In the genomic region with DNA sequence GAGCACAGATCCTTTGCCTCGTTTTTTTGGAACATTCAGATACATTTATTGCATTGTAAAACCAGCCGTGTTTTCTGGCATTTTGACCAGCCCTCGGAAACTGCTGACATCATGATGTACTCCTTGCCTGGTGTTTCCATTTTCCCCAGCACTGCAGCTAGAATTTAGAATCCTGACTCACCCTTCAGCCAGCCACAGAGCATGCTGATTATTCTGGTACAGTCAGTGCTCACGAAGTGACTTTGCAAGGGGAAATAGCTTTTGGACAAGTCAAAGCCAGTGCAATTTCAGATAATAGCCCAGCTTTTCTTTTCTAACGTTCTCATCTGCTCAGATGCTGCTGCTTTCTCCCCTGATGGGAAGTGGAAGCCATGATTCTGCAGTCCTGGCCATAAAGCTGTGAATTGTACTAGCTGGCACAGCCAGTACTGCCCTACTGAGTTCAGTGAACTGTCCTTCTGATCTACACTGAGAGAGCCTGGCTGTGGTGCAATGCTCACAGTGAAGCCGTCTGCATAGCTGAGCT, we compare ENCODE assay signal across 8 cellular contexts. TPM values are rescaled to one million over a fixed set of nuclear protein-coding genes. Genes with fewer than 3 reads are reported as not detected.
DNase-seq lines count a peak whose midpoint lies in the region; ATAC-seq, FAIRE-seq and TF ChIP-seq lines count a peak whose summit lies in the region.

No MANE protein-coding gene starts in this region.

- H2BK12ac ChIP-seq in neuronal stem cell (ENCODE audit: low read length) = no peak overlapping the region

- H3K9me3 ChIP-seq in esophagus squamous epithelium (no peaks in the 10 kb centered on the region), neuronal stem cell (replicated peaks in 1 of 2; ENCODE audit: control insufficient read depth in 2 of 2, insufficient read depth in 1 of 2, low read depth in 1 of 2, low read length in 2 of 2) (no peaks in the 10 kb centered on the region)

- H4K8ac ChIP-seq in neuronal stem cell (ENCODE audit: low read depth, low read length) = no peak overlapping the region

- no peak for ATAC-seq in GM18511 (IDR thresholded peaks at IDR 0.05; ENCODE audit: unreplicated experiment)

- no peak overlapping the region for H2BK120ac ChIP-seq in neuronal stem cell (ENCODE audit: low read depth, low read length)

- TF ChIP-seq CTCF in RWPE1 (conservative IDR thresholded peaks at IDR 0.05; ENCODE audit: low read depth) (no peak), esophagus squamous epithelium (IDR thresholded peaks at IDR 0.05) (no peak)

- H3K79me1 ChIP-seq in neuronal stem cell (ENCODE audit: low read depth, low read length) = no peaks in the 10 kb centered on the region

- no peak overlapping the region for H3K4ac ChIP-seq in neuronal stem cell (ENCODE audit: low read length)

- H2BK5ac ChIP-seq in neuronal stem cell (ENCODE audit: low read length) = no peak overlapping the region

- H3K4me2 ChIP-seq in neuronal stem cell (ENCODE audit: insufficient read depth, low read length, poor library complexity, severe bottlenecking) = no peak overlapping the region

- H3K4me3 ChIP-seq in esophagus squamous epithelium (peak overlapping the region in 3 of 4 donors; percentile 0 to 19 (median 13)), neuronal stem cell (ENCODE audit: low read length in 2 of 2) (no peak overlapping the region)

- H3K27ac ChIP-seq in RWPE1 = peak overlapping the region; percentile 91
- peak overlapping the region; percentile 71 to 82 (median 80) for H3K27ac ChIP-seq in esophagus squamous epithelium
- no peak overlapping the region for H3K27ac ChIP-seq in neuronal stem cell (replicated peaks; ENCODE audit: low read length)

- no peak for TF ChIP-seq POLR2A in esophagus squamous epithelium (IDR thresholded peaks at IDR 0.05)

- H3K9ac ChIP-seq in neuronal stem cell (ENCODE audit: low read depth, low read length, poor library complexity) = no peak overlapping the region

- H4K91ac ChIP-seq in neuronal stem cell (ENCODE audit: low read depth, low read length, poor library complexity) = no peak overlapping the region

- CTCF ChIA-PET in RWPE1 (lab: Yijun Ruan, JAX) = interaction anchor here (1.7 kb wide), 1 partner anchor 50 kb away, joined by 9 read pairs; no protein-coding TSS in a partner anchor

- peak overlapping the region; percentile 55 for H2AFZ ChIP-seq in neuronal stem cell (ENCODE audit: low read length)

- H3K14ac ChIP-seq in neuronal stem cell (ENCODE audit: low read length) = no peak overlapping the region

- H3K27me3 ChIP-seq in esophagus squamous epithelium (no peaks in the 10 kb centered on the region), neuronal stem cell (ENCODE audit: control insufficient read depth in 3 of 3, insufficient read depth in 3 of 3, low read depth in 1 of 3, low read length in 3 of 3) (no peaks in the 10 kb centered on the region)

- 21 to 23% methylated on average over 6 of the region's 6 CpGs for WGBS in esophagus squamous epithelium, 2 donors
- no CpG with 5 or more reads among the region's 6 CpGs for WGBS in neuronal stem cell (ENCODE audit: extremely low coverage in 2 of 2, insufficient read length in 2 of 2, insufficient replicate concordance in 1 of 2), 2 donors

- no peaks in the 10 kb centered on the region for H3K36me3 ChIP-seq in esophagus squamous epithelium
- peaks cover 0 to 3% of the 10 kb centered on the region in 2 donors for H3K36me3 ChIP-seq in neuronal stem cell (replicated peaks in 1 of 2; ENCODE audit: control insufficient read depth in 2 of 2, insufficient read depth in 2 of 2, low read length in 2 of 2)

- H3K23ac ChIP-seq in neuronal stem cell (ENCODE audit: low read depth, low read length, poor library complexity) = no peak overlapping the region

- DNase-seq in RWPE1 (ENCODE audit: low spot score) (peak; percentile 76), esophagus squamous epithelium (lab: John Stamatoyannopoulos, UW) (no peak), neuronal stem cell (ENCODE audit: low spot score) (no peak), NCI-H2081 treated with DMSO at 0.1 percent for 48 hours (lab: John Stamatoyannopoulos, UW) (no peak), NCI-H1417 treated with DMSO at 0.1 percent for 48 hours (lab: John Stamatoyannopoulos, UW) (no peak), DMS53 (lab: John Stamatoyannopoulos, UW) (no peak)

- POLR2A ChIA-PET in RWPE1 (lab: Yijun Ruan, JAX; ENCODE audit: low non-redundant PET) = interaction anchor here (0.6 kb wide), 1 partner anchor 17 kb away, joined by 4 read pairs; no protein-coding TSS in a partner anchor

- no peak overlapping the region for H2AK5ac ChIP-seq in neuronal stem cell (ENCODE audit: low read depth, low read length)

- no peak overlapping the region for H2BK15ac ChIP-seq in neuronal stem cell (ENCODE audit: low read length)

- intact Hi-C loops in esophagus squamous epithelium (cut with DNase I) = no loop called here

- H3K4me1 ChIP-seq in esophagus squamous epithelium (peaks cover 26 to 34% (median 27%) of the 10 kb centered on the region in 3 donors), neuronal stem cell (ENCODE audit: control insufficient read depth in 2 of 2, insufficient read depth in 1 of 2, low read depth in 1 of 2, low read length in 2 of 2) (no peaks in the 10 kb centered on the region)

- peak; percentile 89 for FAIRE-seq in G401.6 (lab: Jason Lieb, UNC)

- H3K18ac ChIP-seq in neuronal stem cell (ENCODE audit: low read length) = no peak overlapping the region

RNA-seq across cellular contexts. Expression of a gene that starts 12.1 kb away (rescaled TPM):
- total RNA-seq in esophagus squamous epithelium = 100 to 1,000 TPM; 209 to 435 (median 293) TPM
- 379 TPM for polyA plus RNA-seq in neuronal stem cell (2013, experiment 1 of 2)
- 385 TPM for polyA plus RNA-seq in neuronal stem cell (2013, experiment 2 of 2)

RNA-seq across cellular contexts. Expression of a gene that starts 34.9 kb away (rescaled TPM):
- total RNA-seq in esophagus squamous epithelium = 10 to 100 TPM in 3 of 4 donors, 1 to 10 TPM in 1; 6.0 to 26.3 (median 19.6) TPM
- polyA plus RNA-seq in neuronal stem cell (2013, experiment 1 of 2) = 13.2 TPM
- 14.0 TPM for polyA plus RNA-seq in neuronal stem cell (2013, experiment 2 of 2)

RNA-seq across cellular contexts. Expression of a gene that starts 53.6 kb away (rescaled TPM):
- 100 to 1,000 TPM in 2 of 4 donors, 10 to 100 TPM in 2; 68.3 to 121 (median 104) TPM for total RNA-seq in esophagus squamous epithelium
- polyA plus RNA-seq in neuronal stem cell (2013, experiment 1 of 2) = 32.7 TPM
- 33.9 TPM for polyA plus RNA-seq in neuronal stem cell (2013, experiment 2 of 2)

Comparison
In these comparisons a context has a peak if more than half of its experiments do, and no peak if none do; other contexts are left out.
1. H3K4me3 ChIP-seq: peak in esophagus squamous epithelium (3 of 4); none in neuronal stem cell (0 of 2).